In the genomic region with DNA sequence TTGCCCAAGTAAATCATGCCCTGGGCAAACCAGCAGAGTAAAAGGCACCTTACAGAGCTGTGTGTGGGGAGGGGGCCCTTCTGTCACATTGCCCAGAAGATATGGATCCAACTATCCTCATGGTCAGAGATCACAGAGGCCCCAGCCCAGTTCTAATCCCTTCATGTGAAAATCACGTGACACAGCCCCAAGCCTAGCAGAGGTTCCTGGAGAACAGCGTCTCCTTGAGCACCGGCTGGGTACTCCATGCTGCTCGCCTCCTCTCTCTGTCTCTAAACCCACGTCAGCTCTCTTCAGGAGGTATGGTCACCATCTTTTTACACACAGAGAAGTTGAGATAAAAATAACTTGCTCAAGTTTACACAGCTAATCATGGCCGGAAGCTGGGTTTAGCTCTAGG, we compare ENCODE assay signal across 16 cellular contexts.
DNase-seq lines count a peak whose midpoint lies in the region; ATAC-seq, FAIRE-seq and TF ChIP-seq lines count a peak whose summit lies in the region.
"Had no signal": no experiment of that assay in that cellular context is flagged by ENCODE, and none has a peak within 500 bp of the region (broad histone marks: within the 10 kb centered on the region; RNA-seq: fewer than 3 reads in every experiment).

No MANE protein-coding gene starts in this region.

- H3K27ac ChIP-seq in GM23338 (ENCODE audit: low read depth) (no peak overlapping the region), Panc1 (ENCODE audit: low read length) (0 out of 2 replicates have a peak overlapping the region, but pooled peaks have one; percentile 10), pancreas (peak overlapping the region; percentile 45 to 74 (median 62)), neuronal stem cell (replicated peaks; ENCODE audit: low read length) (no peak overlapping the region)
- H3K27ac ChIP-seq: SK-N-MC had no signal

- H4K8ac ChIP-seq in neuronal stem cell (ENCODE audit: low read depth, low read length): no peak overlapping the region

- no peaks in the 10 kb centered on the region for H3K9me3 Mint-ChIP-seq in GM23338
- no peaks in the 10 kb centered on the region for H3K9me3 Mint-ChIP-seq in dendritic cell treated with granulocyte-macrophage colony-stimulating factor and Interleukin-4, amounts not matched to agents 40 ng/mL and 50 ng/mL, for 4 days
- H3K9me3 Mint-ChIP-seq in stimulated activated naive B cell treated with anti-CD40 and anti-IgM and Interleukin-4, amounts not matched to agents 10 μg/mL and 1 μg/mL and 100 μg/mL, for 72 hours: peaks cover 0 to 5% of the 10 kb centered on the region in 2 donors
- H3K9me3 Mint-ChIP-seq: CD8-positive, alpha-beta T cell had no signal

- DNase-seq in GM23338 (ENCODE audit: low spot score) (peak; percentile 27), Panc1 (ENCODE audit: low read depth, low spot score) (no peak), pancreas (peak in 1 of 6 donors; percentile 19), neuronal stem cell (ENCODE audit: low spot score) (no peak), posterior vena cava (ENCODE audit: low spot score) (no peak)
- DNase-seq in stimulated activated naive B cell treated with anti-CD40 and anti-IgM and Interleukin-4, amounts not matched to agents 10 μg/mL and 1 μg/mL and 100 μg/mL, for 72 hours: no peak
- DNase-seq: CD8-positive, alpha-beta T cell; HCEC 1CT; NCI-H1694; NCI-H345; NCI-H526 treated with DMSO at 0.1 percent for 48 hours; PC-3 had no signal

- H2AFZ ChIP-seq in GM23338: no peak overlapping the region
- no peak overlapping the region for H2AFZ ChIP-seq in neuronal stem cell (ENCODE audit: low read length)

- CTCF ChIA-PET in Panc1 (lab: Charles Lee): no interaction called here

- H3K4me2 ChIP-seq in GM23338 (no peak overlapping the region), neuronal stem cell (ENCODE audit: insufficient read depth, low read length, poor library complexity, severe bottlenecking) (no peak overlapping the region)

- H4K91ac ChIP-seq in neuronal stem cell (ENCODE audit: low read depth, low read length, poor library complexity): no peak overlapping the region

- FAIRE-seq in pancreas (lab: Jason Lieb, UNC): no peak

- H3K23ac ChIP-seq in neuronal stem cell (ENCODE audit: low read depth, low read length, poor library complexity): no peak overlapping the region

- ATAC-seq in GM23338 (peak; percentile 21; the same call in 1 of the 3 replicates), Panc1 (no peak), pancreas (no peak), HG02588 (IDR thresholded peaks at IDR 0.05; ENCODE audit: unreplicated experiment) (no peak)
- ATAC-seq in stimulated activated naive B cell treated with anti-CD40 and anti-IgM and Interleukin-4, amounts not matched to agents 10 μg/mL and 1 μg/mL and 100 μg/mL, for 72 hours (replicated peaks): no peak
- ATAC-seq: CD8-positive, alpha-beta T cell; PC-3 had no signal

- no peak overlapping the region for H2BK5ac ChIP-seq in neuronal stem cell (ENCODE audit: low read length)

- no peak overlapping the region for H3K4ac ChIP-seq in neuronal stem cell (ENCODE audit: low read length)

- no peak overlapping the region for H3K14ac ChIP-seq in neuronal stem cell (ENCODE audit: low read length)

- no peaks in the 10 kb centered on the region for H3K79me1 ChIP-seq in neuronal stem cell (ENCODE audit: low read depth, low read length)

- no peak overlapping the region for H2BK15ac ChIP-seq in neuronal stem cell (ENCODE audit: low read length)

- no peak overlapping the region for H2BK12ac ChIP-seq in neuronal stem cell (ENCODE audit: low read length)

- TF ChIP-seq CTCF in GM23338 (conservative IDR thresholded peaks at IDR 0.05; ENCODE audit: low read depth in 2 of 2): peak; percentile 19 to 39; a peak in 2 of 4 replicates
- no peak for TF ChIP-seq CTCF in Panc1 (IDR thresholded peaks at IDR 0.05)
- no peak for TF ChIP-seq CTCF in pancreas (IDR thresholded peaks at IDR 0.05)

- H3F3A ChIP-seq in GM23338 (replicated peaks; ENCODE audit: low read depth): no peaks in the 10 kb centered on the region

- peaks cover 6% of the 10 kb centered on the region for H3K27me3 Mint-ChIP-seq in GM23338 (ENCODE audit: insufficient read depth, low read depth, poor library complexity)
- H3K27me3 Mint-ChIP-seq in dendritic cell treated with granulocyte-macrophage colony-stimulating factor and Interleukin-4, amounts not matched to agents 40 ng/mL and 50 ng/mL, for 4 days: peaks cover 2% of the 10 kb centered on the region
- H3K27me3 Mint-ChIP-seq in stimulated activated naive B cell treated with anti-CD40 and anti-IgM and Interleukin-4, amounts not matched to agents 10 μg/mL and 1 μg/mL and 100 μg/mL, for 72 hours: peaks cover 13 to 34% of the 10 kb centered on the region in 2 donors

- H4K20me1 ChIP-seq in GM23338 (replicated peaks; ENCODE audit: insufficient read depth): no peaks in the 10 kb centered on the region

- H3K36me3 ChIP-seq in GM23338 (ENCODE audit: insufficient read depth) (no peaks in the 10 kb centered on the region), Panc1 (ENCODE audit: control insufficient read depth, insufficient read depth, low read length) (no peaks in the 10 kb centered on the region), pancreas (no peaks in the 10 kb centered on the region), neuronal stem cell (replicated peaks in 1 of 2; ENCODE audit: control insufficient read depth in 2 of 2, insufficient read depth in 2 of 2, low read length in 2 of 2) (no peaks in the 10 kb centered on the region)

- in situ Hi-C loops in Panc1 (cut with HindIII; ENCODE audit: low pct_unique_long_range_greater_than_20kb, low sequenced_read_pairs): no loop called here

- intact Hi-C loops in Panc1 (cut with micrococcal nuclease; ENCODE audit: unreplicated experiment): no loop called here
- intact Hi-C loops in dendritic cell treated with granulocyte-macrophage colony-stimulating factor and Interleukin-4, amounts not matched to agents 40 ng/mL and 50 ng/mL, for 4 days (cut with micrococcal nuclease): no loop called here
- intact Hi-C loops in pancreas (cut with DNase I): no loop called here
- intact Hi-C loops in posterior vena cava (cut with DNase I): no loop called here

- 63 to 65% methylated on average over 6 of the region's 6 CpGs for WGBS in pancreas, 2 donors
- WGBS in neuronal stem cell (ENCODE audit: extremely low coverage in 2 of 2, insufficient read length in 2 of 2, insufficient replicate concordance in 1 of 2), 2 donors: no CpG with 5 or more reads among the region's 6 CpGs

- H3K9me3 ChIP-seq in Panc1 (ENCODE audit: control insufficient read depth, insufficient read depth, low read depth, low read length) (no peaks in the 10 kb centered on the region), pancreas (no peaks in the 10 kb centered on the region), neuronal stem cell (replicated peaks in 1 of 2; ENCODE audit: control insufficient read depth in 2 of 2, insufficient read depth in 1 of 2, low read depth in 1 of 2, low read length in 2 of 2) (no peaks in the 10 kb centered on the region)

- BruUV-seq in Panc1 (replicated peaks; lab: Mats Ljungman, UMichigan): no TSS peak

- peaks cover 13% of the 10 kb centered on the region; the same call in 2 of the 3 replicates for H3K4me1 Mint-ChIP-seq in GM23338
- H3K4me1 Mint-ChIP-seq in dendritic cell treated with granulocyte-macrophage colony-stimulating factor and Interleukin-4, amounts not matched to agents 40 ng/mL and 50 ng/mL, for 4 days (ENCODE audit: low read depth): peaks cover 57% of the 10 kb centered on the region
- H3K4me1 Mint-ChIP-seq in stimulated activated naive B cell treated with anti-CD40 and anti-IgM and Interleukin-4, amounts not matched to agents 10 μg/mL and 1 μg/mL and 100 μg/mL, for 72 hours: peaks cover 8% of the 10 kb centered on the region in 2 donors

- POLR2A ChIA-PET in Panc1 (lab: Charles Lee): interaction anchor here (0.6 kb wide), 1 partner anchor 315 kb away, joined by 3 read pairs; no protein-coding TSS in a partner anchor

- no peak overlapping the region for H3K4me3 Mint-ChIP-seq in GM23338
- no peak overlapping the region for H3K4me3 Mint-ChIP-seq in dendritic cell treated with granulocyte-macrophage colony-stimulating factor and Interleukin-4, amounts not matched to agents 40 ng/mL and 50 ng/mL, for 4 days
- H3K4me3 Mint-ChIP-seq in stimulated activated naive B cell treated with anti-CD40 and anti-IgM and Interleukin-4, amounts not matched to agents 10 μg/mL and 1 μg/mL and 100 μg/mL, for 72 hours: no peak overlapping the region
- H3K4me3 Mint-ChIP-seq: B cell; CD8-positive, alpha-beta T cell had no signal

- no peak overlapping the region for H3K4me3 ChIP-seq in GM23338
- no peak overlapping the region for H3K4me3 ChIP-seq in Panc1 (ENCODE audit: low read depth in 2 of 2, low read length in 2 of 2)
- H3K4me3 ChIP-seq in pancreas: no peak overlapping the region
- no peak overlapping the region for H3K4me3 ChIP-seq in neuronal stem cell (ENCODE audit: low read length in 2 of 2)
- H3K4me3 ChIP-seq: SK-N-MC had no signal

- no peaks in the 10 kb centered on the region for H3K79me2 ChIP-seq in GM23338 (replicated peaks; ENCODE audit: insufficient read depth)

- H3K27me3 ChIP-seq in GM23338 (ENCODE audit: insufficient read depth): no peaks in the 10 kb centered on the region
- no peaks in the 10 kb centered on the region for H3K27me3 ChIP-seq in Panc1 (ENCODE audit: control insufficient read depth, insufficient read depth, low read length)
- H3K27me3 ChIP-seq in pancreas: no peaks in the 10 kb centered on the region
- H3K27me3 ChIP-seq in neuronal stem cell (ENCODE audit: control insufficient read depth in 3 of 3, insufficient read depth in 3 of 3, low read depth in 1 of 3, low read length in 3 of 3): peaks cover 0 to 10% (median 7%) of the 10 kb centered on the region in 3 experiments

- H2BK120ac ChIP-seq in neuronal stem cell (ENCODE audit: low read depth, low read length): no peak overlapping the region

- H3K4me1 ChIP-seq in GM23338 (ENCODE audit: insufficient read depth): 0 out of 2 replicates have a peak, but pooled peaks cover 8% of the 10 kb centered on the region
- H3K4me1 ChIP-seq in Panc1 (ENCODE audit: control insufficient read depth, insufficient read depth, low read length): 0 out of 2 replicates have a peak, but pooled peaks cover 3% of the 10 kb centered on the region
- peaks cover 0 to 5% (median 4%) of the 10 kb centered on the region in 3 donors for H3K4me1 ChIP-seq in pancreas
- H3K4me1 ChIP-seq in neuronal stem cell (ENCODE audit: control insufficient read depth in 2 of 2, insufficient read depth in 1 of 2, low read depth in 1 of 2, low read length in 2 of 2): peaks cover 0 to 6% of the 10 kb centered on the region in 2 donors

- no peak overlapping the region for H3K9ac ChIP-seq in neuronal stem cell (ENCODE audit: low read depth, low read length, poor library complexity)

- no peak overlapping the region for H3K27ac Mint-ChIP-seq in GM23338
- H3K27ac Mint-ChIP-seq in dendritic cell treated with granulocyte-macrophage colony-stimulating factor and Interleukin-4, amounts not matched to agents 40 ng/mL and 50 ng/mL, for 4 days: peak overlapping the region; percentile 87
- H3K27ac Mint-ChIP-seq in stimulated activated naive B cell treated with anti-CD40 and anti-IgM and Interleukin-4, amounts not matched to agents 10 μg/mL and 1 μg/mL and 100 μg/mL, for 72 hours: no peak overlapping the region
- H3K27ac Mint-ChIP-seq: B cell; CD8-positive, alpha-beta T cell had no signal

- H3K9me2 ChIP-seq in GM23338 (ENCODE audit: insufficient read depth): no peaks in the 10 kb centered on the region

- no peak overlapping the region for H3K18ac ChIP-seq in neuronal stem cell (ENCODE audit: low read length)

- no peak overlapping the region for H2AK5ac ChIP-seq in neuronal stem cell (ENCODE audit: low read depth, low read length)

- no peaks in the 10 kb centered on the region for H3K36me3 Mint-ChIP-seq in GM23338 (ENCODE audit: low read depth)
- H3K36me3 Mint-ChIP-seq in dendritic cell treated with granulocyte-macrophage colony-stimulating factor and Interleukin-4, amounts not matched to agents 40 ng/mL and 50 ng/mL, for 4 days (ENCODE audit: low read depth): no peaks in the 10 kb centered on the region
- H3K36me3 Mint-ChIP-seq in stimulated activated naive B cell treated with anti-CD40 and anti-IgM and Interleukin-4, amounts not matched to agents 10 μg/mL and 1 μg/mL and 100 μg/mL, for 72 hours: no peaks in the 10 kb centered on the region
- H3K36me3 Mint-ChIP-seq: CD8-positive, alpha-beta T cell had no signal

Comparison
In these comparisons a context has a peak if more than half of its experiments do, and no peak if none do; other contexts are left out.
1. H3K27ac ChIP-seq: peak in Panc1 (single experiment) and pancreas (4 of 4); none in GM23338 (single experiment) and neuronal stem cell (single experiment).
2. CTCF ChIP-seq: peak in GM23338 (2 of 2); none in Panc1 (single experiment) and pancreas (0 of 4).